Comparison of ENCODE assay signal across 1 cellular context in the genomic region with DNA sequence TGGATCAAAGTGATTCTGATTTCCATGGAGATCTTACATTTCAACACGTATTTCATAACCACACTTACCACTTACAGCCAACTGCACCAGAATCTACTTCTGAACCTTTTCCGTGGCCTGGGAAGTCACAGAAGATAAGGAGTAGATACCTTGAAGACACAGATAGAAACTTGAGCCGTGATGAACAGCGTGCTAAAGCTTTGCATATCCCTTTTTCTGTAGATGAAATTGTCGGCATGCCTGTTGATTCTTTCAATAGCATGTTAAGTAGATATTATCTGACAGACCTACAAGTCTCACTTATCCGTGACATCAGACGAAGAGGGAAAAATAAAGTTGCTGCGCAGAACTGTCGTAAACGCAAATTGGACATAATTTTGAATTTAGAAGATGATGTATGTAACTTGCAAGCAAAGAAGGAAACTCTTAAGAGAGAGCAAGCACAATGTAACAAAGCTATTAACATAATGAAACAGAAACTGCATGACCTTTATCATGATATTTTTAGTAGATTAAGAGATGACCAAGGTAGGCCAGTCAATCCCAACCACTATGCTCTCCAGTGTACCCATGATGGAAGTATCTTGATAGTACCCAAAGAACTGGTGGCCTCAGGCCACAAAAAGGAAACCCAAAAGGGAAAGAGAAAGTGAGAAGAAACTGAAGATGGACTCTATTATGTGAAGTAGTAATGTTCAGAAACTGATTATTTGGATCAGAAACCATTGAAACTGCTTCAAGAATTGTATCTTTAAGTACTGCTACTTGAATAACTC.
TF ChIP-seq lines count a peak whose summit lies in the region.

No MANE protein-coding gene starts in this region.

TF ChIP-seq in HepG2, 621 proteins besides CTCF, POLR2A, EP300 and RAD21:
- peak; percentile 58; the same call in 1 of the 2 replicates for TF ChIP-seq SSRP1 (CRISPR knock-in tag; IDR thresholded peaks at IDR 0.05)
- TF ChIP-seq ZNF780A (CRISPR knock-in tag; IDR thresholded peaks at IDR 0.05), result 0 out of 2 replicates have a peak, but pooled peaks have one; percentile 20
- peak; percentile 76 for TF ChIP-seq POLR2G (IDR thresholded peaks at IDR 0.05; ENCODE audit: low read depth, low read length)
- TF ChIP-seq POLR2AphosphoS2 (IDR thresholded peaks at IDR 0.05; ENCODE audit: low read depth, low read length), result peak; percentile 87; the same call in 1 of the 2 replicates
- TF ChIP-seq, protein P1, sequence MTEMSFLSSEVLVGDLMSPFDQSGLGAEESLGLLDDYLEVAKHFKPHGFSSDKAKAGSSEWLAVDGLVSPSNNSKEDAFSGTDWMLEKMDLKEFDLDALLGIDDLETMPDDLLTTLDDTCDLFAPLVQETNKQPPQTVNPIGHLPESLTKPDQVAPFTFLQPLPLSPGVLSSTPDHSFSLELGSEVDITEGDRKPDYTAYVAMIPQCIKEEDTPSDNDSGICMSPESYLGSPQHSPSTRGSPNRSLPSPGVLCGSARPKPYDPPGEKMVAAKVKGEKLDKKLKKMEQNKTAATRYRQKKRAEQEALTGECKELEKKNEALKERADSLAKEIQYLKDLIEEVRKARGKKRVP (CRISPR knock-in tag; IDR thresholded peaks at IDR 0.05), result 0 out of 4 replicates have a peak, but pooled peaks of 1 of the 2 experiments have one; percentile 3
- TF ChIP-seq AGO1 (IDR thresholded peaks at IDR 0.05; ENCODE audit: low read depth, low read length, poor library complexity, severe bottlenecking), result peak; percentile 5
- peak; percentile 48; the same call in 1 of the 2 replicates for TF ChIP-seq POLR2AphosphoS5 (IDR thresholded peaks at IDR 0.05; ENCODE audit: low read depth, low read length)
